Comparison of ENCODE assay signal across 22 cellular contexts in the genomic region with DNA sequence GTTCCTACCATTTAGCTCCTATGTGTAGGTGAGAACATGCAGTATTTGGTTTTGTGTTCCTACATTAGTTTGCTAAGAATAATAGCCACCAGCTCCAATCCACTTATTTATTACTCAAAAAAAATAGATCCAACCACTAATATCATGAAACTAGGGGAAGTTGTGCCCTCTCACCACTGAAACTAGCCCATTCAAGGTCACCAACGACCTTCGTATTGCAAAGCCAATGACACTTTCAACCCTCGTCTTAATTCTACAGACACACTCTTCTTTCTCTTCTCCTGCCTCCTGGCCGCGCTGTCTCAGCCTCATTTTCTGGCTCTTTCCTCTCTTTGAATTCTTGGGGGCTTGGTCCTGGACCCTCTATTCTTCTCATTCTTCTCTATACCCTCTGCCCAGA. TPM values are rescaled to one million over a fixed set of nuclear protein-coding genes. Genes with fewer than 3 reads are reported as not detected.
A peak's percentile ranks its signal among the peaks of the same experiment; 100 is the strongest.
DNase-seq lines count a peak whose midpoint lies in the region; ATAC-seq and TF ChIP-seq lines count a peak whose summit lies in the region.
"Had no signal": no experiment of that assay in that cellular context is flagged by ENCODE, and none has a peak within 500 bp of the region (broad histone marks: within the 10 kb centered on the region; RNA-seq: fewer than 3 reads in every experiment).

No MANE protein-coding gene starts in this region.

- no peak overlapping the region for H3K23ac ChIP-seq in IMR-90 (ENCODE audit: low read depth, low read length)

- H2BK15ac ChIP-seq in IMR-90 (ENCODE audit: low read depth, low read length), result no peak overlapping the region

- ATAC-seq in IMR-90 (ENCODE audit: low read depth) (no peak), HG02798 (IDR thresholded peaks at IDR 0.05; ENCODE audit: poor library complexity, unreplicated experiment) (no peak), HG03175 (IDR thresholded peaks at IDR 0.05; ENCODE audit: unreplicated experiment) (no peak)
- ATAC-seq in stimulated activated effector memory CD8-positive, alpha-beta T cell treated with anti-CD3 and anti-CD28 coated beads, Interleukin-12 subunit alpha, Interleukin-12 subunit beta, amount 100 ng/mL, for 72 hours, result peak; percentile 39
- ATAC-seq: A549, Panc1, psoas muscle had no signal

- in situ Hi-C loops in IMR-90 (cut with MboI; ENCODE audit: low sequenced_read_pairs), result no loop called here

- no TSS peak for BruUV-seq in IMR-90 (replicated peaks; lab: Mats Ljungman, UMichigan)

- no peaks in the 10 kb centered on the region for H3K27me3 Mint-ChIP-seq in activated CD4-positive, alpha-beta T cell treated with anti-CD3 and anti-CD28 coated beads, Interleukin-2, amount 10 ng/mL, durations not matched to agents 7 days and 5 days
- no peaks in the 10 kb centered on the region for H3K27me3 Mint-ChIP-seq in activated naive CD8-positive, alpha-beta T cell treated with anti-CD3 and anti-CD28 coated beads for 36 hours

- 0 out of 2 replicates have a peak overlapping the region, but pooled peaks have one; percentile 38 for H3K18ac ChIP-seq in IMR-90 (ENCODE audit: low read depth, low read length)

- peaks cover 2% of the 10 kb centered on the region for H3K36me3 Mint-ChIP-seq in activated CD4-positive, alpha-beta T cell treated with anti-CD3 and anti-CD28 coated beads, Interleukin-2, amount 10 ng/mL, durations not matched to agents 7 days and 5 days (ENCODE audit: low read depth)
- H3K36me3 Mint-ChIP-seq in activated naive CD8-positive, alpha-beta T cell treated with anti-CD3 and anti-CD28 coated beads for 36 hours, result peaks cover 2% of the 10 kb centered on the region
- H3K36me3 Mint-ChIP-seq in stimulated activated effector memory CD8-positive, alpha-beta T cell treated with anti-CD3 and anti-CD28 coated beads, Interleukin-12 subunit alpha, Interleukin-12 subunit beta, amount 100 ng/mL, for 72 hours, result no peaks in the 10 kb centered on the region
- H3K36me3 Mint-ChIP-seq: mesothelial cell of epicardium had no signal

- H4K8ac ChIP-seq in IMR-90 (ENCODE audit: low read depth in 2 of 2, low read length in 2 of 2), result no peak overlapping the region

- H3K4me2 ChIP-seq in IMR-90 (ENCODE audit: low read depth, low read length), result no peak overlapping the region
- H3K4me2 ChIP-seq: A549 had no signal

- no peak overlapping the region for H3K14ac ChIP-seq in IMR-90 (replicated peaks; ENCODE audit: low read depth, low read length)

- intact Hi-C loops in IMR-90 (cut with micrococcal nuclease), result no loop called here

- H3K79me1 ChIP-seq in IMR-90 (ENCODE audit: low read depth in 1 of 2, low read length in 2 of 2), result no peaks in the 10 kb centered on the region

- peaks cover 2% of the 10 kb centered on the region for H3K4me1 ChIP-seq in IMR-90 (ENCODE audit: control insufficient read depth, insufficient read depth, low read length)
- H3K4me1 ChIP-seq: A549, SJSA1 had no signal

- DNase-seq in activated CD4-positive, alpha-beta T cell treated with anti-CD3 and anti-CD28 coated beads, Interleukin-2, amount 10 ng/mL, durations not matched to agents 7 days and 5 days, result no peak
- DNase-seq in activated CD4-positive, alpha-beta T cell treated with anti-CD3 and anti-CD28 coated beads, Interleukin-2, amount 50 U/mL, for 4 hours, result no peak
- DNase-seq in IMR-90 (no peak), NCI-H2107 treated with DMSO at 0.1 percent for 48 hours (lab: John Stamatoyannopoulos, UW; ENCODE audit: unreplicated experiment) (no peak)
- no peak for DNase-seq in activated naive CD8-positive, alpha-beta T cell treated with anti-CD3 and anti-CD28 coated beads for 36 hours
- no peak for DNase-seq in stimulated activated effector memory CD8-positive, alpha-beta T cell treated with anti-CD3 and anti-CD28 coated beads, Interleukin-12 subunit alpha, Interleukin-12 subunit beta, amount 100 ng/mL, for 72 hours (ENCODE audit: low spot score in 2 of 2)
- DNase-seq: activated gamma-delta T cell treated with Interleukin-2 at 50 U/mL for 16 hours; C1 segment of cervical spinal cord; cerebellar nuclear complex; DMS153; effector memory CD4-positive, alpha-beta T cell; GF-D8; NCI-H146; psoas muscle; T-helper 9 cell had no signal

- no peaks in the 10 kb centered on the region for H3K36me3 ChIP-seq in IMR-90 (ENCODE audit: control insufficient read depth, insufficient read depth, low read length)
- H3K36me3 ChIP-seq: SJSA1 had no signal

- no peak overlapping the region for H3K4me3 Mint-ChIP-seq in activated CD4-positive, alpha-beta T cell treated with anti-CD3 and anti-CD28 coated beads, Interleukin-2, amount 10 ng/mL, durations not matched to agents 7 days and 5 days
- no peak overlapping the region for H3K4me3 Mint-ChIP-seq in activated naive CD8-positive, alpha-beta T cell treated with anti-CD3 and anti-CD28 coated beads for 36 hours
- H3K4me3 Mint-ChIP-seq in stimulated activated effector memory CD8-positive, alpha-beta T cell treated with anti-CD3 and anti-CD28 coated beads, Interleukin-12 subunit alpha, Interleukin-12 subunit beta, amount 100 ng/mL, for 72 hours, result no peak overlapping the region
- H3K4me3 Mint-ChIP-seq: mesothelial cell of epicardium had no signal

- H3K56ac ChIP-seq in IMR-90 (ENCODE audit: extremely low read depth, insufficient read depth, low read length), result no peak overlapping the region

- no peak overlapping the region for H2AK9ac ChIP-seq in IMR-90 (replicated peaks; ENCODE audit: low read depth, low read length, poor library complexity)

- TF ChIP-seq RAD21 in IMR-90 (IDR thresholded peaks at IDR 0.05; ENCODE audit: low read length), result no peak

- H4K5ac ChIP-seq in IMR-90 (ENCODE audit: low read depth, low read length), result no peak overlapping the region; the same call in 1 of the 2 replicates

- no peak overlapping the region for H2BK5ac ChIP-seq in IMR-90 (ENCODE audit: low read depth, low read length, poor library complexity, severe bottlenecking)

- CTCF ChIA-PET in activated CD4-positive, alpha-beta T cell treated with anti-CD3 and anti-CD28 coated beads, Interleukin-2, amount 10 ng/mL, durations not matched to agents 7 days and 5 days (lab: Charles Lee), result interaction anchor here (0.6 to 1.1 kb wide), 2 partner anchors 13 to 16 kb away, joined by 3 read pairs; no protein-coding TSS in a partner anchor
- CTCF ChIA-PET in IMR-90 (lab: Yijun Ruan, JAX), result no interaction called here

- no peak overlapping the region for H3K9ac ChIP-seq in IMR-90 (ENCODE audit: low read depth, low read length)

- no peaks in the 10 kb centered on the region for H3K9me3 ChIP-seq in IMR-90 (ENCODE audit: control insufficient read depth, insufficient read depth, low read length)
- H3K9me3 ChIP-seq: A549, psoas muscle, SJSA1 had no signal

- H2BK120ac ChIP-seq in IMR-90 (ENCODE audit: low read depth, low read length), result no peak overlapping the region

- no peak overlapping the region for H2AK5ac ChIP-seq in IMR-90 (ENCODE audit: low read depth, low read length)

- H3K27ac Mint-ChIP-seq in activated CD4-positive, alpha-beta T cell treated with anti-CD3 and anti-CD28 coated beads, Interleukin-2, amount 10 ng/mL, durations not matched to agents 7 days and 5 days, result peak overlapping the region; percentile 1
- H3K27ac Mint-ChIP-seq in activated naive CD8-positive, alpha-beta T cell treated with anti-CD3 and anti-CD28 coated beads for 36 hours, result peak overlapping the region; percentile 56
- H3K27ac Mint-ChIP-seq in stimulated activated effector memory CD8-positive, alpha-beta T cell treated with anti-CD3 and anti-CD28 coated beads, Interleukin-12 subunit alpha, Interleukin-12 subunit beta, amount 100 ng/mL, for 72 hours, result no peak overlapping the region
- H3K27ac Mint-ChIP-seq: mesothelial cell of epicardium had no signal

- peaks cover 28% of the 10 kb centered on the region for H3K4me1 Mint-ChIP-seq in activated CD4-positive, alpha-beta T cell treated with anti-CD3 and anti-CD28 coated beads, Interleukin-2, amount 10 ng/mL, durations not matched to agents 7 days and 5 days
- peaks cover 27% of the 10 kb centered on the region for H3K4me1 Mint-ChIP-seq in activated naive CD8-positive, alpha-beta T cell treated with anti-CD3 and anti-CD28 coated beads for 36 hours
- peaks cover 30% of the 10 kb centered on the region for H3K4me1 Mint-ChIP-seq in stimulated activated effector memory CD8-positive, alpha-beta T cell treated with anti-CD3 and anti-CD28 coated beads, Interleukin-12 subunit alpha, Interleukin-12 subunit beta, amount 100 ng/mL, for 72 hours

- H4K20me1 ChIP-seq in IMR-90 (ENCODE audit: insufficient read depth, low read length), result no peaks in the 10 kb centered on the region

- no peaks in the 10 kb centered on the region; the same call in 1 of the 2 replicates for H3K9me1 ChIP-seq in IMR-90 (ENCODE audit: insufficient read depth, low read length)

- no peak overlapping the region for H4K91ac ChIP-seq in IMR-90 (ENCODE audit: insufficient read depth, low read depth, low read length)

- POLR2A ChIA-PET in activated CD4-positive, alpha-beta T cell treated with anti-CD3 and anti-CD28 coated beads, Interleukin-2, amount 10 ng/mL, durations not matched to agents 7 days and 5 days (lab: Charles Lee), result no interaction called here
- POLR2A ChIA-PET in IMR-90 (lab: Charles Lee; ENCODE audit: unreplicated experiment), result no interaction called here

- H2BK20ac ChIP-seq in IMR-90 (ENCODE audit: low read depth, low read length), result no peak overlapping the region

- no peaks in the 10 kb centered on the region for H3K9me3 Mint-ChIP-seq in activated CD4-positive, alpha-beta T cell treated with anti-CD3 and anti-CD28 coated beads, Interleukin-2, amount 10 ng/mL, durations not matched to agents 7 days and 5 days
- H3K9me3 Mint-ChIP-seq in activated naive CD8-positive, alpha-beta T cell treated with anti-CD3 and anti-CD28 coated beads for 36 hours, result no peaks in the 10 kb centered on the region
- H3K9me3 Mint-ChIP-seq in stimulated activated effector memory CD8-positive, alpha-beta T cell treated with anti-CD3 and anti-CD28 coated beads, Interleukin-12 subunit alpha, Interleukin-12 subunit beta, amount 100 ng/mL, for 72 hours, result no peaks in the 10 kb centered on the region

- H3K4me3 ChIP-seq in IMR-90 (ENCODE audit: insufficient read depth, low read depth, low read length), result no peak overlapping the region
- H3K4me3 ChIP-seq: A549, psoas muscle, SJSA1, skin epidermis had no signal

- no peak for TF ChIP-seq POLR2A in IMR-90 (IDR thresholded peaks at IDR 0.05; ENCODE audit: low read depth, low read length)

- dilution Hi-C loops in IMR-90 (cut with HindIII; ENCODE audit: low sequenced_read_pairs, unreplicated experiment), result no loop called here

- no peak overlapping the region for H3K4ac ChIP-seq in IMR-90 (ENCODE audit: low read depth, low read length)

- H3K27me3 ChIP-seq in IMR-90 (ENCODE audit: control insufficient read depth, insufficient read depth, low read length), result no peaks in the 10 kb centered on the region
- H3K27me3 ChIP-seq: SJSA1 had no signal

- no peak overlapping the region for H3K27ac ChIP-seq in IMR-90 (ENCODE audit: insufficient read depth, low read length)
- H3K27ac ChIP-seq: A549, psoas muscle, SJSA1, skin epidermis had no signal

- no peak for TF ChIP-seq CTCF in IMR-90 (conservative IDR thresholded peaks at IDR 0.05; ENCODE audit: low read depth, low read length)

- no peak overlapping the region for H2AFZ ChIP-seq in IMR-90 (replicated peaks; ENCODE audit: low read length, poor library complexity)

- 98% methylated on average over 5 of the region's 5 CpGs; no CpG with 5 or more reads in 1 of the 2 experiments for WGBS in IMR-90 (ENCODE audit: extremely low coverage in 2 of 2, insufficient read length in 1 of 2), 2 experiments

RNA-seq across cellular contexts. Expression of a gene that starts 25.7 kb away (rescaled TPM):
- total RNA-seq in activated CD4-positive, alpha-beta T cell treated with anti-CD3 and anti-CD28 coated beads, Interleukin-2, amount 10 ng/mL, durations not matched to agents 7 days and 5 days, result 10 to 100 TPM; 45.1 to 47.7 TPM
- 21.5 and 22.5 TPM in 2 replicates for total RNA-seq in IMR-90 (2012; rRNA removed)
- 20.5 and 20.9 TPM in 2 replicates for polyA plus RNA-seq in IMR-90 (2012; rRNA removed)
- polyA plus RNA-seq in IMR-90 (2012; cell fraction: cytosol; rRNA removed), result 12.3 and 13.9 TPM in 2 replicates
- 52.7 and 53.0 TPM in 2 replicates for polyA plus RNA-seq in IMR-90 (2012; cell fraction: nucleus; rRNA removed; ENCODE audit: low replicate concordance)
- total RNA-seq in activated naive CD8-positive, alpha-beta T cell treated with anti-CD3 and anti-CD28 coated beads for 36 hours, result 10 to 100 TPM; 23.8 to 26.5 TPM
